19 cellular contexts compared by ENCODE assay signal in genomic region chr20:36112112-36112511, GRCh38. TPM values are rescaled to one million over a fixed set of nuclear protein-coding genes. Genes with fewer than 3 reads are reported as not detected.
DNase-seq lines count a peak whose midpoint lies in the region; ATAC-seq and TF ChIP-seq lines count a peak whose summit lies in the region.
"Had no signal": no experiment of that assay in that cellular context is flagged by ENCODE, and none has a peak within 500 bp of the region (broad histone marks: within the 10 kb centered on the region; RNA-seq: fewer than 3 reads in every experiment).

No MANE protein-coding gene starts in this region.

- intact Hi-C loops in mucosa of descending colon (cut with DNase I, micrococcal nuclease): no loop called here
- intact Hi-C loops in vagina (cut with DNase I): no loop called here

- H3K9me3 ChIP-seq in esophagus (ENCODE audit: control insufficient read depth in 2 of 2, insufficient read depth in 1 of 2, low read depth in 1 of 2, low read length in 1 of 2) (no peaks in the 10 kb centered on the region), mucosa of descending colon (no peaks in the 10 kb centered on the region), suprapubic skin (no peaks in the 10 kb centered on the region), MG63 (no peaks in the 10 kb centered on the region), vagina (no peaks in the 10 kb centered on the region)
- H3K9me3 ChIP-seq: ovary had no signal

- H3K36me3 Mint-ChIP-seq in activated CD4-positive, alpha-beta T cell treated with anti-CD3 and anti-CD28 coated beads, Interleukin-2, amount 10 ng/mL, durations not matched to agents 7 days and 5 days (ENCODE audit: low read depth): no peaks in the 10 kb centered on the region
- H3K36me3 Mint-ChIP-seq: activated naive CD4-positive, alpha-beta T cell treated with anti-CD3 and anti-CD28 coated beads, Interleukin-2, amount 50 U/mL, for 72 hours; stimulated activated memory B cell treated with anti-CD40 and anti-IgM and Interleukin-4, amounts not matched to agents 10 μg/mL and 1 μg/mL and 100 μg/mL, for 72 hours had no signal

- H3K4me3 ChIP-seq in esophagus (ENCODE audit: low read depth in 1 of 2, low read length in 2 of 2) (no peak overlapping the region), mucosa of descending colon (no peak overlapping the region), suprapubic skin (no peak overlapping the region), MG63 (no peak overlapping the region), vagina (no peak overlapping the region)
- H3K4me3 ChIP-seq: ovary had no signal

- 54 to 56% methylated on average over 6 of the region's 6 CpGs for WGBS in esophagus, 2 donors
- 45% methylated on average over 6 of the region's 6 CpGs for WGBS in suprapubic skin

- H3K27ac Mint-ChIP-seq in activated CD4-positive, alpha-beta T cell treated with anti-CD3 and anti-CD28 coated beads, Interleukin-2, amount 10 ng/mL, durations not matched to agents 7 days and 5 days: no peak overlapping the region
- H3K27ac Mint-ChIP-seq: activated naive CD4-positive, alpha-beta T cell treated with anti-CD3 and anti-CD28 coated beads, Interleukin-2, amount 50 U/mL, for 72 hours; activated T-cell treated with anti-CD3 and anti-CD28 coated beads, Interleukin-2, amount 50 U/mL, for 72 hours; effector memory CD8-positive, alpha-beta T cell; stimulated activated memory B cell treated with anti-CD40 and anti-IgM and Interleukin-4, amounts not matched to agents 10 μg/mL and 1 μg/mL and 100 μg/mL, for 72 hours had no signal

- TF ChIP-seq POLR2A in suprapubic skin (IDR thresholded peaks at IDR 0.05) (no peak), vagina (IDR thresholded peaks at IDR 0.05) (no peak)

- peak; percentile 31 for DNase-seq in HT-29 (ENCODE audit: low spot score)
- peak in 1 of 3 donors; percentile 46 for DNase-seq in mucosa of descending colon
- DNase-seq in suprapubic skin (ENCODE audit: low spot score in 2 of 2): no peak
- DNase-seq in activated CD4-positive, alpha-beta T cell treated with anti-CD3 and anti-CD28 coated beads, Interleukin-2, amount 10 ng/mL, durations not matched to agents 7 days and 5 days: no peak
- no peak for DNase-seq in MG63
- DNase-seq in vagina (ENCODE audit: extremely low spot score in 2 of 2): no peak
- DNase-seq: activated CD4-positive, alpha-beta T cell treated with anti-CD3 and anti-CD28 coated beads for 1 hour; activated CD8-positive, alpha-beta memory T cell treated with anti-CD3 and anti-CD28 coated beads for 24 hours; activated T-cell treated with anti-CD3 and anti-CD28 coated beads, Interleukin-2, amount 50 U/mL, for 72 hours; effector memory CD8-positive, alpha-beta T cell; EL; Kasumi-1; NCI-H774; ovary had no signal

- H3K27ac ChIP-seq in esophagus (ENCODE audit: low read depth in 2 of 2, low read length in 1 of 2) (peak overlapping the region; percentile 38 to 92), suprapubic skin (peak overlapping the region; percentile 77), vagina (no peak overlapping the region)
- H3K27ac ChIP-seq: ovary had no signal

- CTCF ChIA-PET in activated CD4-positive, alpha-beta T cell treated with anti-CD3 and anti-CD28 coated beads, Interleukin-2, amount 10 ng/mL, durations not matched to agents 7 days and 5 days (lab: Charles Lee): interaction anchor here (1.2 to 2.5 kb wide), 2 partner anchors 9 to 14 kb away, joined by 3 to 9 read pairs; no protein-coding TSS in a partner anchor

- H3K4me1 ChIP-seq in esophagus (ENCODE audit: control insufficient read depth in 2 of 2, insufficient read depth in 2 of 2, low read length in 1 of 2) (peaks cover 0 to 12% of the 10 kb centered on the region in 2 donors), mucosa of descending colon (ENCODE audit: low read depth) (peaks cover 25% of the 10 kb centered on the region), suprapubic skin (peaks cover 35% of the 10 kb centered on the region), vagina (peaks cover 10% of the 10 kb centered on the region)

- H3K27me3 Mint-ChIP-seq in activated CD4-positive, alpha-beta T cell treated with anti-CD3 and anti-CD28 coated beads, Interleukin-2, amount 10 ng/mL, durations not matched to agents 7 days and 5 days: peaks cover 2% of the 10 kb centered on the region
- H3K27me3 Mint-ChIP-seq: stimulated activated memory B cell treated with anti-CD40 and anti-IgM and Interleukin-4, amounts not matched to agents 10 μg/mL and 1 μg/mL and 100 μg/mL, for 72 hours had no signal

- H3K27me3 ChIP-seq in esophagus (ENCODE audit: control insufficient read depth in 1 of 2, insufficient read depth in 2 of 2, low read length in 2 of 2) (no peaks in the 10 kb centered on the region), suprapubic skin (no peaks in the 10 kb centered on the region), MG63 (no peaks in the 10 kb centered on the region), vagina (no peaks in the 10 kb centered on the region)
- H3K27me3 ChIP-seq: ovary had no signal

- no peaks in the 10 kb centered on the region for H3K4me1 Mint-ChIP-seq in activated CD4-positive, alpha-beta T cell treated with anti-CD3 and anti-CD28 coated beads, Interleukin-2, amount 10 ng/mL, durations not matched to agents 7 days and 5 days

- H3K9me3 Mint-ChIP-seq in activated CD4-positive, alpha-beta T cell treated with anti-CD3 and anti-CD28 coated beads, Interleukin-2, amount 10 ng/mL, durations not matched to agents 7 days and 5 days: no peaks in the 10 kb centered on the region
- H3K9me3 Mint-ChIP-seq: activated naive CD4-positive, alpha-beta T cell treated with anti-CD3 and anti-CD28 coated beads, Interleukin-2, amount 50 U/mL, for 72 hours; activated T-cell treated with anti-CD3 and anti-CD28 coated beads, Interleukin-2, amount 50 U/mL, for 72 hours; effector memory CD8-positive, alpha-beta T cell; stimulated activated memory B cell treated with anti-CD40 and anti-IgM and Interleukin-4, amounts not matched to agents 10 μg/mL and 1 μg/mL and 100 μg/mL, for 72 hours had no signal

- H3K36me3 ChIP-seq in esophagus (ENCODE audit: control insufficient read depth in 2 of 2, insufficient read depth in 2 of 2, low read length in 1 of 2) (peaks cover 0 to 2% of the 10 kb centered on the region in 2 donors), mucosa of descending colon (ENCODE audit: low read depth) (no peaks in the 10 kb centered on the region), suprapubic skin (no peaks in the 10 kb centered on the region), MG63 (no peaks in the 10 kb centered on the region; the same call in 1 of the 2 replicates), vagina (no peaks in the 10 kb centered on the region)
- H3K36me3 ChIP-seq: ovary had no signal

- TF ChIP-seq CTCF in mucosa of descending colon (IDR thresholded peaks at IDR 0.05) (no peak), suprapubic skin (IDR thresholded peaks at IDR 0.05) (no peak), vagina (IDR thresholded peaks at IDR 0.05) (no peak)

- no peak overlapping the region for H3K4me3 Mint-ChIP-seq in activated CD4-positive, alpha-beta T cell treated with anti-CD3 and anti-CD28 coated beads, Interleukin-2, amount 10 ng/mL, durations not matched to agents 7 days and 5 days
- H3K4me3 Mint-ChIP-seq: activated T-cell treated with anti-CD3 and anti-CD28 coated beads, Interleukin-2, amount 50 U/mL, for 72 hours; effector memory CD8-positive, alpha-beta T cell; stimulated activated memory B cell treated with anti-CD40 and anti-IgM and Interleukin-4, amounts not matched to agents 10 μg/mL and 1 μg/mL and 100 μg/mL, for 72 hours had no signal

- no peak for TF ChIP-seq EP300 in suprapubic skin (IDR thresholded peaks at IDR 0.05)

- ATAC-seq in mucosa of descending colon: peak; percentile 72
- ATAC-seq: activated naive CD4-positive, alpha-beta T cell treated with anti-CD3 and anti-CD28 coated beads, Interleukin-2, amount 50 U/mL, for 72 hours; activated T-cell treated with anti-CD3 and anti-CD28 coated beads, Interleukin-2, amount 50 U/mL, for 72 hours; effector memory CD8-positive, alpha-beta T cell; HCT116; Right ventricle myocardium inferior; stimulated activated memory B cell treated with anti-CD40 and anti-IgM and Interleukin-4, amounts not matched to agents 10 μg/mL and 1 μg/mL and 100 μg/mL, for 72 hours had no signal

- POLR2A ChIA-PET in activated CD4-positive, alpha-beta T cell treated with anti-CD3 and anti-CD28 coated beads, Interleukin-2, amount 10 ng/mL, durations not matched to agents 7 days and 5 days (lab: Charles Lee): no interaction called here

RNA-seq across cellular contexts. Expression of gene EPB41L1, which starts 42.4 kb away (rescaled TPM):
- total RNA-seq in HT-29 (2014; rRNA removed; shearing (Covaris generic)): 74.9 and 76.8 TPM in 2 replicates
- polyA plus RNA-seq in esophagus: 10 to 100 TPM; 30.2 to 35.0 TPM
- total RNA-seq in mucosa of descending colon: 10 to 100 TPM; 41.0 to 95.3 (median 71.7) TPM
- 10 to 100 TPM; 14.3 to 27.9 (median 21.4) TPM for total RNA-seq in suprapubic skin
- under 1 TPM in 1 of 2 experiments, not detected in 1; 0.22 TPM for total RNA-seq in activated CD4-positive, alpha-beta T cell treated with anti-CD3 and anti-CD28 coated beads, Interleukin-2, amount 10 ng/mL, durations not matched to agents 7 days and 5 days
- 11.7 and 22.9 TPM in 2 replicates for total RNA-seq in MG63 (2014; rRNA removed; shearing (Covaris generic); ENCODE audit: low replicate concordance)
- 54.8 TPM for total RNA-seq in vagina

Comparison
In these comparisons a context has a peak if more than half of its experiments do, and no peak if none do; other contexts are left out.
1. RNA of gene EPB41L1, which starts 42.4 kb away (total RNA-seq): 74.9 to 76.8 TPM in HT-29, 41.0 to 95.3 TPM in mucosa of descending colon, 54.8 TPM in vagina (single experiment), 14.3 to 27.9 TPM in suprapubic skin and 11.7 to 22.9 TPM in MG63; 0.22 TPM in activated CD4-positive, alpha-beta T cell treated with anti-CD3 and anti-CD28 coated beads, Interleukin-2, amount 10 ng/mL, durations not matched to agents 7 days and 5 days; every median in the first group is over 10 times any median in the second.